20 cellular contexts compared by ENCODE assay signal in the genomic region with DNA sequence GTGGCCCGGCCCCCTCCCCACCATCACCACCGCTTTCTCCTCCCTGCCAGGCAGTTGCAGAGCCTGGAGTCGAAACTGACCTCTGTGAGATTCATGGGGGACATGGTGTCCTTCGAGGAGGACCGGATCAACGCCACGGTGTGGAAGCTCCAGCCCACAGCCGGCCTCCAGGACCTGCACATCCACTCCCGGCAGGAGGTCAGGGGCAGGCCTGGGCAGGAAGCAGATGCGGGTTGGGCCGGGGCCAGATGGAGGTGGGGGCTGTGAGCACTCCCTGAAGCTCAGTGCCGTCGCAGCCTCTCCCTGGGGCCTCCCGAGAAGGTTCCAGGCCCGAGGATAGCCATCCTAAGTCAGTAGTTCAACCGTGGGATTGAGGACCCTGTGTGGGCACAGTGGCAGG. TPM values are rescaled to one million over a fixed set of nuclear protein-coding genes. Genes with fewer than 3 reads are reported as not detected.
DNase-seq lines count a peak whose midpoint lies in the region; ATAC-seq and TF ChIP-seq lines count a peak whose summit lies in the region.
"Had no signal": no experiment of that assay in that cellular context is flagged by ENCODE, and none has a peak within 500 bp of the region (broad histone marks: within the 10 kb centered on the region; RNA-seq: fewer than 3 reads in every experiment).

No MANE protein-coding gene starts in this region.

- no peaks in the 10 kb centered on the region for H4K20me1 ChIP-seq in mammary epithelial cell (ENCODE audit: insufficient read depth, low read length)

- H2AFZ ChIP-seq in mammary epithelial cell (ENCODE audit: low read depth, low read length), result no peak overlapping the region

- in situ Hi-C loops in mammary epithelial cell (cut with MboI; ENCODE audit: low sequenced_read_pairs in 2 of 2), result loop anchor here in 1 of 2 donors (5.0 kb wide), 1 partner anchor 57 kb away; no protein-coding TSS in a partner anchor

- CTCF ChIA-PET in mammary epithelial cell (lab: Charles Lee; ENCODE audit: low non-redundant PET), result no interaction called here

- peaks cover 31% of the 10 kb centered on the region for H3K4me1 ChIP-seq in mammary epithelial cell (ENCODE audit: insufficient read depth, low read length)
- H3K4me1 ChIP-seq: ascending aorta, gastrocnemius medialis had no signal

- H3K9ac ChIP-seq in mammary epithelial cell (ENCODE audit: insufficient read depth, low read length), result no peak overlapping the region

- H3K36me3 Mint-ChIP-seq in mesothelial cell of epicardium (peaks cover 9% of the 10 kb centered on the region), HFFc6 (ENCODE audit: low read depth) (no peaks in the 10 kb centered on the region)

- dilution Hi-C loops in mammary epithelial cell (cut with HindIII; ENCODE audit: low sequenced_read_pairs), result no loop called here

- no peak overlapping the region for H3K4me3 ChIP-seq in mammary epithelial cell (replicated peaks in 1 of 3; ENCODE audit: insufficient read depth in 1 of 3, low read depth in 2 of 3, low read length in 3 of 3)
- H3K4me3 ChIP-seq: ascending aorta, gastrocnemius medialis had no signal

- peaks cover 14% of the 10 kb centered on the region for H3K79me2 ChIP-seq in mammary epithelial cell (ENCODE audit: insufficient read depth, low read length)

- peak overlapping the region; percentile 37 for H3K4me2 ChIP-seq in mammary epithelial cell (ENCODE audit: insufficient read depth, low read depth, low read length)

- no peak for TF ChIP-seq CTCF in mammary epithelial cell (conservative IDR thresholded peaks at IDR 0.05 in 1 of 2, IDR thresholded peaks at IDR 0.05 in 1 of 2; ENCODE audit: extremely low read depth in 1 of 2, insufficient read depth in 1 of 2, low read depth in 1 of 2, low read length in 2 of 2)
- TF ChIP-seq CTCF in mesothelial cell of epicardium (IDR thresholded peaks at IDR 0.05; ENCODE audit: unreplicated experiment), result no peak
- no peak for TF ChIP-seq CTCF in HFFc6 (IDR thresholded peaks at IDR 0.05)

- no peaks in the 10 kb centered on the region for H3K27me3 ChIP-seq in mammary epithelial cell (ENCODE audit: insufficient read depth, low read length)
- H3K27me3 ChIP-seq: ascending aorta had no signal

- 15% methylated on average over 11 of the region's 16 CpGs for WGBS in mammary epithelial cell (ENCODE audit: low coverage, missing lambda C conversion rate)

- intact Hi-C loops in mammary epithelial cell (cut with micrococcal nuclease), result no loop called here

- H3K27ac Mint-ChIP-seq in mesothelial cell of epicardium (peak overlapping the region; percentile 61), HFFc6 (no peak overlapping the region)
- H3K27ac Mint-ChIP-seq: activated T-helper 1 cell treated with anti-CD3 and anti-CD28 coated beads, Interleukin-12 subunit alpha, Interleukin-12 subunit beta, Interleukin-2, Interleukin-4 antibody, amounts not matched to agents 30 ng/mL and 10 ng/mL and 1 ng/mL, durations not matched to agents 14 hours and 24 hours and 36 hours had no signal

- peaks cover 16% of the 10 kb centered on the region for H3K36me3 ChIP-seq in mammary epithelial cell (ENCODE audit: insufficient read depth, low read length)
- H3K36me3 ChIP-seq: ascending aorta, gastrocnemius medialis had no signal

- H3K9me3 ChIP-seq in mammary epithelial cell (replicated peaks; ENCODE audit: insufficient read depth, low read length), result no peaks in the 10 kb centered on the region
- H3K9me3 ChIP-seq: ascending aorta, gastrocnemius medialis had no signal

- no peak for ATAC-seq in GM21717 (IDR thresholded peaks at IDR 0.05; ENCODE audit: unreplicated experiment)
- ATAC-seq in HG02588 (IDR thresholded peaks at IDR 0.05; ENCODE audit: unreplicated experiment), result no peak
- ATAC-seq: gastrocnemius medialis had no signal

- BruUV-seq in mammary epithelial cell (replicated peaks; lab: Mats Ljungman, UMichigan), result no TSS peak

- no peak overlapping the region for H3K27ac ChIP-seq in mammary epithelial cell (ENCODE audit: insufficient read depth, low read depth, low read length)
- H3K27ac ChIP-seq: ascending aorta, gastrocnemius medialis had no signal

- DNase-seq in COR-L47 (lab: John Stamatoyannopoulos, UW), result peak; percentile 25
- DNase-seq in NCI-H2171 (lab: John Stamatoyannopoulos, UW), result peak; percentile 3
- DNase-seq in mammary epithelial cell, result peak; percentile 61
- DNase-seq in mesothelial cell of epicardium (ENCODE audit: low spot score in 2 of 2, unreplicated experiment in 2 of 2), result no peak
- DNase-seq in HFFc6, result no peak
- no peak for DNase-seq in HuH-7 (ENCODE audit: low spot score)
- DNase-seq: DND-41; gastrocnemius medialis; kidney; NCI-H748 treated with DMSO at 0.1 percent for 48 hours; right cardiac atrium; stimulated activated CD4-positive, alpha-beta T cell treated with anti-CD3 and anti-CD28 coated beads, Interleukin-2, amount 100 ng/mL, for 48 hours had no signal

- H3K4me1 Mint-ChIP-seq in mesothelial cell of epicardium (peaks cover 7% of the 10 kb centered on the region), HFFc6 (ENCODE audit: low read depth) (peaks cover 8% of the 10 kb centered on the region)

- H3K27me3 Mint-ChIP-seq in mesothelial cell of epicardium (ENCODE audit: low read depth) (no peaks in the 10 kb centered on the region), HFFc6 (ENCODE audit: insufficient read depth) (peaks cover 17% of the 10 kb centered on the region)

- H3K9me3 Mint-ChIP-seq in mesothelial cell of epicardium (no peaks in the 10 kb centered on the region), HFFc6 (no peaks in the 10 kb centered on the region)
- H3K9me3 Mint-ChIP-seq: activated T-helper 1 cell treated with anti-CD3 and anti-CD28 coated beads, Interleukin-12 subunit alpha, Interleukin-12 subunit beta, Interleukin-2, Interleukin-4 antibody, amounts not matched to agents 30 ng/mL and 10 ng/mL and 1 ng/mL, durations not matched to agents 14 hours and 24 hours and 36 hours had no signal

- H3K4me3 Mint-ChIP-seq in mesothelial cell of epicardium, result no peak overlapping the region
- H3K4me3 Mint-ChIP-seq in HFFc6, result no peak overlapping the region
- H3K4me3 Mint-ChIP-seq: activated T-helper 1 cell treated with anti-CD3 and anti-CD28 coated beads, Interleukin-12 subunit alpha, Interleukin-12 subunit beta, Interleukin-2, Interleukin-4 antibody, amounts not matched to agents 30 ng/mL and 10 ng/mL and 1 ng/mL, durations not matched to agents 14 hours and 24 hours and 36 hours had no signal

RNA-seq across cellular contexts. Expression of a gene that starts 14.2 kb away (rescaled TPM):
- not detected for total RNA-seq in mammary epithelial cell
- polyA plus RNA-seq in mammary epithelial cell, result not detected
- not detected for polyA minus RNA-seq in mammary epithelial cell
- total RNA-seq in mesothelial cell of epicardium, result 0.38 TPM in 1 of 3 replicates, not detected in the others
- total RNA-seq in HFFc6 (2021; fragmentation: NEBNext Ultra II Directional; extraction: Animal tissue kit (Norgen Biotek cat#: 25700)), result not detected
- total RNA-seq: activated T-helper 1 cell treated with anti-CD3 and anti-CD28 coated beads, Interleukin-12 subunit alpha, Interleukin-12 subunit beta, Interleukin-2, Interleukin-4 antibody, amounts not matched to agents 30 ng/mL and 10 ng/mL and 1 ng/mL, durations not matched to agents 14 hours and 24 hours and 36 hours; ascending aorta; myocyte; RPMI7951; T-helper 2 cell treated with Interferon-gamma antibody and Interleukin-4, amounts not matched to agents 100 ng/mL and 5 ng/mL, for 36 hours had no signal

RNA-seq across cellular contexts. Expression of a gene that starts 25.5 kb away (rescaled TPM):
- total RNA-seq in mammary epithelial cell (100 to 1,000 TPM; 195 to 196 TPM), mesothelial cell of epicardium (65.8 to 67.1 TPM (median 66.9 TPM) in 3 replicates)
- polyA plus RNA-seq in mammary epithelial cell, result 125 TPM
- 186 TPM for polyA minus RNA-seq in mammary epithelial cell
- 1 to 10 TPM in 1 of 6 experiments, under 1 TPM in 5; 0.18 to 1.4 (median 0.50) TPM for total RNA-seq in HFFc6 (2021; fragmentation: NEBNext Ultra II Directional; extraction: Animal tissue kit (Norgen Biotek cat#: 25700))

RNA-seq across cellular contexts. Expression of a gene that starts 40.7 kb away (rescaled TPM):
- not detected for total RNA-seq in mammary epithelial cell
- 0.07 TPM for polyA plus RNA-seq in mammary epithelial cell
- polyA minus RNA-seq in mammary epithelial cell, result not detected
- total RNA-seq in mesothelial cell of epicardium, result 0.43 to 0.47 TPM in 2 of 3 replicates, not detected in the other
- total RNA-seq in HFFc6 (2021; fragmentation: NEBNext Ultra II Directional; extraction: Animal tissue kit (Norgen Biotek cat#: 25700)), result not detected
- total RNA-seq: activated T-helper 1 cell treated with anti-CD3 and anti-CD28 coated beads, Interleukin-12 subunit alpha, Interleukin-12 subunit beta, Interleukin-2, Interleukin-4 antibody, amounts not matched to agents 30 ng/mL and 10 ng/mL and 1 ng/mL, durations not matched to agents 14 hours and 24 hours and 36 hours; ascending aorta; gastrocnemius medialis; myocyte; right cardiac atrium; RPMI7951; T-helper 2 cell treated with Interferon-gamma antibody and Interleukin-4, amounts not matched to agents 100 ng/mL and 5 ng/mL, for 36 hours; urinary bladder had no signal
- polyA plus RNA-seq: right cardiac atrium, urinary bladder had no signal

Comparison
In these comparisons a context has a peak if more than half of its experiments do, and no peak if none do; other contexts are left out.
1. DNase-seq: peak in COR-L47 (single experiment), NCI-H2171 (single experiment) and mammary epithelial cell (single experiment); none in mesothelial cell of epicardium (0 of 2), HFFc6 (single experiment) and HuH-7 (single experiment).
2. RNA of a gene that starts 25.5 kb away (total RNA-seq): 195 to 196 TPM in mammary epithelial cell and 65.8 to 67.1 TPM in mesothelial cell of epicardium; 0.18 to 1.4 TPM in HFFc6; every median in the first group is over 10 times any median in the second.